In genomic region chr12:75177997-75178396, GRCh38 we compare ENCODE assay signal across 10 cellular contexts. TPM values are rescaled to one million over a fixed set of nuclear protein-coding genes. Genes with fewer than 3 reads are reported as not detected.
DNase-seq lines count a peak whose midpoint lies in the region; ATAC-seq, FAIRE-seq and TF ChIP-seq lines count a peak whose summit lies in the region.
"Had no signal": no experiment of that assay in that cellular context is flagged by ENCODE, and none has a peak within 500 bp of the region (broad histone marks: within the 10 kb centered on the region; RNA-seq: fewer than 3 reads in every experiment).

No MANE protein-coding gene starts in this region.

- TF ChIP-seq EP300 in Ishikawa (IDR thresholded peaks at IDR 0.05; ENCODE audit: borderline replicate concordance): peak; percentile 24; the same call in 1 of the 2 replicates

- peak; percentile 71 for ATAC-seq in GM21423 (IDR thresholded peaks at IDR 0.05; ENCODE audit: unreplicated experiment)
- ATAC-seq in naive thymus-derived CD8-positive, alpha-beta T cell: no peak

- TF ChIP-seq POLR2A in GM12892 (IDR thresholded peaks at IDR 0.05; ENCODE audit: low read depth, low read length): no peak

- no peak overlapping the region for H3K27ac Mint-ChIP-seq in naive thymus-derived CD8-positive, alpha-beta T cell

- DNase-seq in AG09309 (ENCODE audit: low read depth) (peak; percentile 60), epidermal melanocyte (ENCODE audit: insufficient read length, low spot score) (peak; percentile 39), DMS114 treated with DMSO at 0.1 percent for 48 hours (lab: John Stamatoyannopoulos, UW; ENCODE audit: unreplicated experiment) (no peak), GM12892 (ENCODE audit: insufficient read length) (no peak), NOMO-1 treated with DMSO at 0.1 percent for 48 hours (lab: John Stamatoyannopoulos, UW; ENCODE audit: unreplicated experiment) (no peak)
- DNase-seq in naive thymus-derived CD8-positive, alpha-beta T cell: no peak
- DNase-seq: GF-D8 had no signal

- POLR2A ChIA-PET in naive thymus-derived CD8-positive, alpha-beta T cell (lab: Charles Lee): no interaction called here

- H3K9me3 Mint-ChIP-seq in naive thymus-derived CD8-positive, alpha-beta T cell: no peaks in the 10 kb centered on the region

- TF ChIP-seq CTCF in AG09309 (IDR thresholded peaks at IDR 0.05; ENCODE audit: control insufficient read depth, insufficient read depth, low read depth, low read length, missing control alignments): no peak

- no peak for FAIRE-seq in GM12892 (lab: Jason Lieb, UNC)

- no peaks in the 10 kb centered on the region for H3K4me1 Mint-ChIP-seq in naive thymus-derived CD8-positive, alpha-beta T cell

- peaks cover 0 to 8% (median 0%) of the 10 kb centered on the region in 5 donors for H3K27me3 Mint-ChIP-seq in naive thymus-derived CD8-positive, alpha-beta T cell

- TF ChIP-seq RAD21 in Ishikawa (IDR thresholded peaks at IDR 0.05; ENCODE audit: low read depth): no peak

- H3K4me3 Mint-ChIP-seq in naive thymus-derived CD8-positive, alpha-beta T cell: no peak overlapping the region

- no peak overlapping the region for H3K4me3 ChIP-seq in AG09309 (ENCODE audit: control insufficient read depth, low read depth, low read length)

- no peaks in the 10 kb centered on the region for H3K36me3 Mint-ChIP-seq in naive thymus-derived CD8-positive, alpha-beta T cell

TF ChIP-seq in Ishikawa, 13 proteins besides CTCF, POLR2A, EP300 and RAD21:
- TF ChIP-seq, protein P1, sequence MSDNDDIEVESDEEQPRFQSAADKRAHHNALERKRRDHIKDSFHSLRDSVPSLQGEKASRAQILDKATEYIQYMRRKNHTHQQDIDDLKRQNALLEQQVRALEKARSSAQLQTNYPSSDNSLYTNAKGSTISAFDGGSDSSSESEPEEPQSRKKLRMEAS (IDR thresholded peaks at IDR 0.05): no peak
- TF ChIP-seq ZBTB7A (IDR thresholded peaks at IDR 0.05; ENCODE audit: low read depth): no peak
- no peak for TF ChIP-seq TEAD4 (IDR thresholded peaks at IDR 0.05)
- TF ChIP-seq TAF1 (IDR thresholded peaks at IDR 0.05; ENCODE audit: low read depth): no peak
- no peak; the same call in 1 of the 2 replicates for TF ChIP-seq FOXM1 (IDR thresholded peaks at IDR 0.05; ENCODE audit: borderline replicate concordance, low read depth)
- TF ChIP-seq, protein P2, sequence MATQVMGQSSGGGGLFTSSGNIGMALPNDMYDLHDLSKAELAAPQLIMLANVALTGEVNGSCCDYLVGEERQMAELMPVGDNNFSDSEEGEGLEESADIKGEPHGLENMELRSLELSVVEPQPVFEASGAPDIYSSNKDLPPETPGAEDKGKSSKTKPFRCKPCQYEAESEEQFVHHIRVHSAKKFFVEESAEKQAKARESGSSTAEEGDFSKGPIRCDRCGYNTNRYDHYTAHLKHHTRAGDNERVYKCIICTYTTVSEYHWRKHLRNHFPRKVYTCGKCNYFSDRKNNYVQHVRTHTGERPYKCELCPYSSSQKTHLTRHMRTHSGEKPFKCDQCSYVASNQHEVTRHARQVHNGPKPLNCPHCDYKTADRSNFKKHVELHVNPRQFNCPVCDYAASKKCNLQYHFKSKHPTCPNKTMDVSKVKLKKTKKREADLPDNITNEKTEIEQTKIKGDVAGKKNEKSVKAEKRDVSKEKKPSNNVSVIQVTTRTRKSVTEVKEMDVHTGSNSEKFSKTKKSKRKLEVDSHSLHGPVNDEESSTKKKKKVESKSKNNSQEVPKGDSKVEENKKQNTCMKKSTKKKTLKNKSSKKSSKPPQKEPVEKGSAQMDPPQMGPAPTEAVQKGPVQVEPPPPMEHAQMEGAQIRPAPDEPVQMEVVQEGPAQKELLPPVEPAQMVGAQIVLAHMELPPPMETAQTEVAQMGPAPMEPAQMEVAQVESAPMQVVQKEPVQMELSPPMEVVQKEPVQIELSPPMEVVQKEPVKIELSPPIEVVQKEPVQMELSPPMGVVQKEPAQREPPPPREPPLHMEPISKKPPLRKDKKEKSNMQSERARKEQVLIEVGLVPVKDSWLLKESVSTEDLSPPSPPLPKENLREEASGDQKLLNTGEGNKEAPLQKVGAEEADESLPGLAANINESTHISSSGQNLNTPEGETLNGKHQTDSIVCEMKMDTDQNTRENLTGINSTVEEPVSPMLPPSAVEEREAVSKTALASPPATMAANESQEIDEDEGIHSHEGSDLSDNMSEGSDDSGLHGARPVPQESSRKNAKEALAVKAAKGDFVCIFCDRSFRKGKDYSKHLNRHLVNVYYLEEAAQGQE (IDR thresholded peaks at IDR 0.05; ENCODE audit: low read depth): no peak
- TF ChIP-seq USF1 (IDR thresholded peaks at IDR 0.05): no peak
- no peak for TF ChIP-seq TCF12 (IDR thresholded peaks at IDR 0.05; ENCODE audit: low read depth)
- no peak for TF ChIP-seq NFIC (IDR thresholded peaks at IDR 0.05)
- TF ChIP-seq CEBPB (IDR thresholded peaks at IDR 0.05): no peak
- TF ChIP-seq YY1 (IDR thresholded peaks at IDR 0.05; ENCODE audit: low read depth): no peak
- no peak for TF ChIP-seq EGR1 (IDR thresholded peaks at IDR 0.05)
- no peak for TF ChIP-seq CREB1 (IDR thresholded peaks at IDR 0.05; ENCODE audit: low read depth)

RNA-seq across cellular contexts. Expression of gene KCNC2, which starts 31.6 kb away (rescaled TPM):
- total RNA-seq in naive thymus-derived CD8-positive, alpha-beta T cell: not detected
- polyA plus RNA-seq in naive thymus-derived CD8-positive, alpha-beta T cell: not detected
- polyA plus RNA-seq in GM12892 (2012; ENCODE audit: missing spikeins): not detected
- total RNA-seq: T-helper 1 cell treated with Interleukin-12 subunit alpha and Interleukin-12 subunit beta and Interleukin-4 antibody, amounts not matched to agents 30 ng/mL and 1 ng/mL, for 36 hours had no signal

Comparison
In these comparisons a context has a peak if more than half of its experiments do, and no peak if none do; other contexts are left out.
1. DNase-seq: peak in AG09309 (single experiment) and epidermal melanocyte (single experiment); none in naive thymus-derived CD8-positive, alpha-beta T cell (0 of 10), DMS114 treated with DMSO at 0.1 percent for 48 hours (single experiment), GM12892 (single experiment) and NOMO-1 treated with DMSO at 0.1 percent for 48 hours (single experiment).